20 cellular contexts compared by ENCODE assay signal in the genomic region with DNA sequence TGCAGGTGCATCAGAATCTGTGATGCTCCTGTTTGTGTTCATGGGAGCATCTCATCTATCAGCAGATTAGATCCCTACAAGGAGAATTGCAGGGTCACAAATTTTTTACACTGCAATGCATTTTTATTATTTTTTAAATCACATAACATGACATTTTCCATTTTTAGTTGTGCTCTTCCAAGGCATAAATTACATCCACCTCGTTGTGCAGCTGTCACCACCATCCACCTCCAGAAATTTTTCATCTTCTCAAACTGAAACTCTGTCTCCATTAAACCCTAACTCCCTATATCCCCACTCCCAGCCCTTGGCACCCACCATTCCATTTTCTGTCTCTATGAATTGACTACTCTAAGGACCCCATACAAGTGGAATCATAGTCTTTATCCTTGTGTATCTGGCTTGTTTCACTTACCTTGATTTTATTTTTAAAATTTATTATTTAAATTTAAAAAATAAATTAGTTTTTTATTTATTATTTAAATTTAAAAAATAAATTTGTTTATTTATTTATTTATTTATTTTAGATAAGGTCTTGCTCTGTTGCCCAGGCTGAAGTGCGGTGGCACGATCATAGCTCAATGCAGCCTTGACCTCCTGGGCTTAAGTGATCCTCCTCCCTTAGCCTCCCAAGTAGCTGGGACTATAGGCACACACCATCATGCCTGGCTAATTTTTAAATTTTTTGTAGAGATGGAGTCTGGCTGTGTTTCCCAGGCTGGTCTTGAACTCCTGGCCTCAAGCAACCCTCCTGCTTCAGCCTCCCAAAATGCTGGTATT. TPM values are rescaled to one million over a fixed set of nuclear protein-coding genes. Genes with fewer than 3 reads are reported as not detected.
DNase-seq lines count a peak whose midpoint lies in the region; ATAC-seq, FAIRE-seq and TF ChIP-seq lines count a peak whose summit lies in the region.
"Had no signal": no experiment of that assay in that cellular context is flagged by ENCODE, and none has a peak within 500 bp of the region (broad histone marks: within the 10 kb centered on the region; RNA-seq: fewer than 3 reads in every experiment).

No MANE protein-coding gene starts in this region.

- H3K27me3 Mint-ChIP-seq in nephron progenitor cell (ENCODE audit: low read depth, poor library complexity) = peaks cover 19% of the 10 kb centered on the region

- in situ Hi-C loops in G401 (cut with HindIII; ENCODE audit: low sequenced_read_pairs) = no loop called here

- H3K27me3 ChIP-seq in BLaER1 treated with 17β-estradiol and CSF1 and Interleukin-3, amounts not matched to agents 10 nM and 100 nM = no peaks in the 10 kb centered on the region
- H3K27me3 ChIP-seq in spleen (replicated peaks in 1 of 7) (peaks cover 0 to 18% (median 0%) of the 10 kb centered on the region in 7 donors), pancreas (no peaks in the 10 kb centered on the region)
- H3K27me3 ChIP-seq: BE2C had no signal

- no peaks in the 10 kb centered on the region for H3K36me3 Mint-ChIP-seq in nephron progenitor cell (ENCODE audit: low read depth)
- H3K36me3 Mint-ChIP-seq: CD14-positive monocyte; CD4-positive, alpha-beta memory T cell had no signal

- H4K20me1 ChIP-seq in BLaER1 treated with 17β-estradiol and CSF1 and Interleukin-3, amounts not matched to agents 10 nM and 100 nM = no peaks in the 10 kb centered on the region

- DNase-seq in frontal cortex (ENCODE audit: low spot score in 2 of 2) (no peak), spleen (peak; percentile 12), iPS-NIHi7 (ENCODE audit: extremely low spot score) (no peak), G401 (ENCODE audit: low spot score) (no peak), nephron progenitor cell (no peak), pancreas (no peak)
- DNase-seq: ACHN; BE2C; CD4-positive, alpha-beta memory T cell; DMS153; DMS79; H9 had no signal

- FAIRE-seq in frontal cortex (lab: Jason Lieb, UNC) = peak; percentile 88
- no peak for FAIRE-seq in pancreas (lab: Jason Lieb, UNC)
- FAIRE-seq: A204.1, GM12878, GM19239, H1, HepG2 had no signal

- no peak for ATAC-seq in pancreas
- ATAC-seq: GM12878 had no signal

- H3K4me3 Mint-ChIP-seq in nephron progenitor cell = no peak overlapping the region
- H3K4me3 Mint-ChIP-seq: CD14-positive monocyte; CD4-positive, alpha-beta memory T cell; H9 had no signal

- no peak overlapping the region for H3K9ac ChIP-seq in BLaER1 treated with 17β-estradiol and CSF1 and Interleukin-3, amounts not matched to agents 10 nM and 100 nM

- peaks cover 0 to 30% (median 24%) of the 10 kb centered on the region in 10 experiments; a peak in 16 of 20 replicates for H3K4me1 ChIP-seq in BLaER1 treated with 17β-estradiol and CSF1 and Interleukin-3, amounts not matched to agents 10 nM and 100 nM
- H3K4me1 ChIP-seq in spleen (no peaks in the 10 kb centered on the region), pancreas (peaks cover 0 to 4% (median 0%) of the 10 kb centered on the region in 3 donors)
- H3K4me1 ChIP-seq: BE2C had no signal

- H3K9me3 Mint-ChIP-seq in nephron progenitor cell = no peaks in the 10 kb centered on the region
- H3K9me3 Mint-ChIP-seq: CD14-positive monocyte, H9 had no signal

- intact Hi-C loops in spleen (cut with DNase I; ENCODE audit: low total_unique reads) = no loop called here
- intact Hi-C loops in pancreas (cut with DNase I) = no loop called here

- 85 to 90% (median 86%) methylated on average over 3 of the region's 3 CpGs for WGBS in spleen, 5 donors
- WGBS in pancreas, 2 donors = 82 to 91% methylated on average over 3 of the region's 3 CpGs

- TF ChIP-seq CTCF in VCaP (conservative IDR thresholded peaks at IDR 0.05) = no peak
- no peak for TF ChIP-seq CTCF in spleen (IDR thresholded peaks at IDR 0.05 in 8 of 11, conservative IDR thresholded peaks at IDR 0.05 in 3 of 11)
- no peak for TF ChIP-seq CTCF in nephron progenitor cell (IDR thresholded peaks at IDR 0.05)
- no peak for TF ChIP-seq CTCF in pancreas (IDR thresholded peaks at IDR 0.05)

- H3K4me1 Mint-ChIP-seq in nephron progenitor cell = peaks cover 26% of the 10 kb centered on the region
- H3K4me1 Mint-ChIP-seq: CD14-positive monocyte; CD4-positive, alpha-beta memory T cell had no signal

- H3K27ac Mint-ChIP-seq in nephron progenitor cell = no peak overlapping the region
- H3K27ac Mint-ChIP-seq: CD14-positive monocyte; CD4-positive, alpha-beta memory T cell had no signal

- no peaks in the 10 kb centered on the region for H3K9me3 ChIP-seq in BLaER1 treated with 17β-estradiol and CSF1 and Interleukin-3, amounts not matched to agents 10 nM and 100 nM (replicated peaks in 1 of 11)
- no peaks in the 10 kb centered on the region for H3K9me3 ChIP-seq in spleen
- no peaks in the 10 kb centered on the region for H3K9me3 ChIP-seq in pancreas
- H3K9me3 ChIP-seq: BE2C had no signal

- H3K27ac ChIP-seq in BLaER1 treated with 17β-estradiol and CSF1 and Interleukin-3, amounts not matched to agents 10 nM and 100 nM = no peak overlapping the region
- H3K27ac ChIP-seq in VCaP (peak overlapping the region; percentile 82), spleen (no peak overlapping the region), pancreas (no peak overlapping the region)

- no peak overlapping the region for H3K4me3 ChIP-seq in BLaER1 treated with 17β-estradiol and CSF1 and Interleukin-3, amounts not matched to agents 10 nM and 100 nM
- H3K4me3 ChIP-seq in spleen (no peak overlapping the region), pancreas (no peak overlapping the region)
- H3K4me3 ChIP-seq: GM12878 had no signal

- peak overlapping the region in 7 of 11 experiments; percentile 41 to 73 (median 68); a peak in 12 of 22 replicates for H3K4me2 ChIP-seq in BLaER1 treated with 17β-estradiol and CSF1 and Interleukin-3, amounts not matched to agents 10 nM and 100 nM

- no peak for TF ChIP-seq POLR2A in spleen (IDR thresholded peaks at IDR 0.05)

- H3K36me3 ChIP-seq in BLaER1 treated with 17β-estradiol and CSF1 and Interleukin-3, amounts not matched to agents 10 nM and 100 nM = no peaks in the 10 kb centered on the region
- H3K36me3 ChIP-seq in spleen (no peaks in the 10 kb centered on the region), pancreas (no peaks in the 10 kb centered on the region)
- H3K36me3 ChIP-seq: BE2C had no signal

RNA-seq across cellular contexts. Expression of gene FBLN2, which starts 47.7 kb away (rescaled TPM):
- 5.3 TPM for total RNA-seq in frontal cortex
- total RNA-seq in spleen = 10 to 100 TPM in 4 of 7 donors, 1 to 10 TPM in 3; 6.1 to 28.2 (median 17.4) TPM
- 10 to 100 TPM in 1 of 3 donors, 1 to 10 TPM in 2; 8.9 to 15.9 (median 9.1) TPM for polyA plus RNA-seq in spleen
- 2.4 and 5.0 TPM in 2 replicates for total RNA-seq in G401 (2014; rRNA removed; shearing (Covaris generic))
- total RNA-seq in pancreas = 10 to 100 TPM in 3 of 6 donors, 1 to 10 TPM in 3; 3.1 to 21.8 (median 10.3) TPM
- 1 to 10 TPM; 2.4 to 4.4 TPM for polyA plus RNA-seq in pancreas
- total RNA-seq: CD4-positive, alpha-beta memory T cell; HepG2 had no signal
- polyA plus RNA-seq: CD14-positive monocyte; CD4-positive, alpha-beta memory T cell; HepG2 had no signal
